Comparison of ENCODE assay signal across 18 cellular contexts in genomic region chr4:150782921-150783320, GRCh38.
DNase-seq lines count a peak whose midpoint lies in the region; ATAC-seq, FAIRE-seq and TF ChIP-seq lines count a peak whose summit lies in the region.
"Had no signal": no experiment of that assay in that cellular context is flagged by ENCODE, and none has a peak within 500 bp of the region (broad histone marks: within the 10 kb centered on the region; RNA-seq: fewer than 3 reads in every experiment).

No MANE protein-coding gene starts in this region.

- no peak overlapping the region for H3K4me2 ChIP-seq in HepG2 (ENCODE audit: low read depth, low read length)
- H3K4me2 ChIP-seq: smooth muscle cell had no signal

- CTCF ChIA-PET in HepG2 (lab: Yijun Ruan, JAX; ENCODE audit: low intra/inter-chr PET ratio, low total read pairs): no interaction called here
- CTCF ChIA-PET in activated CD4-positive, alpha-beta memory T cell treated with anti-CD3 and anti-CD28 coated beads for 36 hours (lab: Charles Lee): no interaction called here

- TF ChIP-seq CTCF in choroid plexus epithelial cell (conservative IDR thresholded peaks at IDR 0.05; ENCODE audit: low read depth, low read length) (no peak), nephron progenitor cell (IDR thresholded peaks at IDR 0.05) (no peak), HepG2 (CRISPR knock-in tag; IDR thresholded peaks at IDR 0.05) (no peak), heart right ventricle (IDR thresholded peaks at IDR 0.05) (no peak)

- WGBS in HepG2 (ENCODE audit: low lambda C conversion rate): 98% methylated on average over 2 of the region's 2 CpGs
- 72 to 84% methylated on average over 2 of the region's 2 CpGs for WGBS in heart right ventricle, 2 donors

- peak overlapping the region; percentile 89 for H3K27ac ChIP-seq in SJCRH30
- H3K27ac ChIP-seq in HepG2 (ENCODE audit: extremely low read length, insufficient read depth, low read length): no peak overlapping the region
- H3K27ac ChIP-seq in heart right ventricle: no peak overlapping the region
- H3K27ac ChIP-seq: pancreas, tibial nerve had no signal

- FAIRE-seq in GM12892 (lab: Jason Lieb, UNC) (peak; percentile 36), HepG2 (lab: Jason Lieb, UNC) (no peak)
- FAIRE-seq: pancreas, RCC 7860 had no signal

- no peaks in the 10 kb centered on the region for H3K79me2 ChIP-seq in HepG2 (ENCODE audit: insufficient read depth, low read length)

- H3K4me3 Mint-ChIP-seq in nephron progenitor cell: no peak overlapping the region
- no peak overlapping the region for H3K4me3 Mint-ChIP-seq in activated CD4-positive, alpha-beta memory T cell treated with anti-CD3 and anti-CD28 coated beads for 36 hours
- H3K4me3 Mint-ChIP-seq: T-cell had no signal

- H3K36me3 ChIP-seq in SJCRH30 (no peaks in the 10 kb centered on the region), HepG2 (replicated peaks in 1 of 2; ENCODE audit: control insufficient read depth in 1 of 2, insufficient read depth in 2 of 2, low read length in 2 of 2) (no peaks in the 10 kb centered on the region), heart right ventricle (no peaks in the 10 kb centered on the region)
- H3K36me3 ChIP-seq: pancreas, tibial nerve had no signal

- H3K27ac Mint-ChIP-seq in nephron progenitor cell: peak overlapping the region; percentile 50
- no peak overlapping the region for H3K27ac Mint-ChIP-seq in activated CD4-positive, alpha-beta memory T cell treated with anti-CD3 and anti-CD28 coated beads for 36 hours
- H3K27ac Mint-ChIP-seq: T-cell had no signal

- TF ChIP-seq EP300 in HepG2 (IDR thresholded peaks at IDR 0.05; ENCODE audit: low read depth in 2 of 2, low read length in 2 of 2): no peak
- TF ChIP-seq EP300 in HepG2 (CRISPR knock-in tag; IDR thresholded peaks at IDR 0.05; ENCODE audit: borderline replicate concordance): no peak

- peaks cover 11% of the 10 kb centered on the region for H3K4me1 Mint-ChIP-seq in nephron progenitor cell
- no peaks in the 10 kb centered on the region for H3K4me1 Mint-ChIP-seq in activated CD4-positive, alpha-beta memory T cell treated with anti-CD3 and anti-CD28 coated beads for 36 hours (ENCODE audit: low read depth)
- H3K4me1 Mint-ChIP-seq: T-cell had no signal

- no peaks in the 10 kb centered on the region for H3K9me3 Mint-ChIP-seq in nephron progenitor cell
- H3K9me3 Mint-ChIP-seq in activated CD4-positive, alpha-beta memory T cell treated with anti-CD3 and anti-CD28 coated beads for 36 hours: no peaks in the 10 kb centered on the region
- H3K9me3 Mint-ChIP-seq: T-cell had no signal

- in situ Hi-C loops in HepG2 (cut with HindIII; ENCODE audit: extremely low pct_ligation_motif_present, low pct_unique_long_range_greater_than_20kb): no loop called here

- H3K27me3 ChIP-seq in SJCRH30 (no peaks in the 10 kb centered on the region), HepG2 (ENCODE audit: control insufficient read depth in 1 of 2, insufficient read depth in 2 of 2, low read length in 2 of 2) (no peaks in the 10 kb centered on the region), heart right ventricle (no peaks in the 10 kb centered on the region)
- H3K27me3 ChIP-seq: dorsolateral prefrontal cortex, pancreas, tibial nerve had no signal

- peaks cover 17% of the 10 kb centered on the region for H3K36me3 Mint-ChIP-seq in nephron progenitor cell (ENCODE audit: low read depth)
- H3K36me3 Mint-ChIP-seq in activated CD4-positive, alpha-beta memory T cell treated with anti-CD3 and anti-CD28 coated beads for 36 hours: peaks cover 4% of the 10 kb centered on the region

- no peak for DNase-seq in GM12892 (ENCODE audit: insufficient read length)
- DNase-seq in SJCRH30: peak; percentile 8 to 38
- DNase-seq in choroid plexus epithelial cell (ENCODE audit: low read depth): peak; percentile 53
- no peak for DNase-seq in nephron progenitor cell
- DNase-seq in HepG2 (ENCODE audit: low spot score): no peak
- DNase-seq in heart right ventricle: no peak
- DNase-seq in OCI-M2 (lab: John Stamatoyannopoulos, UW; ENCODE audit: unreplicated experiment): no peak
- DNase-seq in activated CD4-positive, alpha-beta memory T cell treated with anti-CD3 and anti-CD28 coated beads for 36 hours: no peak
- DNase-seq: activated effector memory CD4-positive, alpha-beta T cell treated with anti-CD3 and anti-CD28 coated beads, Interleukin-2, amount 50 U/mL, for 16 hours; AML-193; dorsolateral prefrontal cortex; MV-4-11; NCI-H748 treated with DMSO at 0.1 percent for 48 hours; pancreas; T-cell had no signal

- no peaks in the 10 kb centered on the region for H3K9me3 ChIP-seq in SJCRH30 (replicated peaks)
- H3K9me3 ChIP-seq in HepG2 (ENCODE audit: low read length): no peaks in the 10 kb centered on the region
- no peaks in the 10 kb centered on the region for H3K9me3 ChIP-seq in heart right ventricle
- H3K9me3 ChIP-seq: pancreas, tibial nerve had no signal

- H3K27me3 Mint-ChIP-seq in nephron progenitor cell (ENCODE audit: low read depth, poor library complexity): peaks cover 2% of the 10 kb centered on the region
- no peaks in the 10 kb centered on the region for H3K27me3 Mint-ChIP-seq in activated CD4-positive, alpha-beta memory T cell treated with anti-CD3 and anti-CD28 coated beads for 36 hours
- H3K27me3 Mint-ChIP-seq: T-cell had no signal

- H2AFZ ChIP-seq in HepG2 (ENCODE audit: low read length): no peak overlapping the region

- no peak overlapping the region for H3K9ac ChIP-seq in HepG2 (ENCODE audit: insufficient read depth, low read depth, low read length)

- H4K20me1 ChIP-seq in HepG2 (ENCODE audit: insufficient read depth, low read length): no peaks in the 10 kb centered on the region

- TF ChIP-seq POLR2A in GM12892 (IDR thresholded peaks at IDR 0.05; ENCODE audit: low read depth, low read length): no peak
- TF ChIP-seq POLR2A in HepG2 (IDR thresholded peaks at IDR 0.05; ENCODE audit: insufficient read depth in 1 of 2, low read depth in 2 of 2, low read length in 2 of 2): no peak

- no peak for TF ChIP-seq RAD21 in HepG2 (CRISPR knock-in tag; IDR thresholded peaks at IDR 0.05)

- intact Hi-C loops in HepG2 (cut with micrococcal nuclease; ENCODE audit: unreplicated experiment): no loop called here
- intact Hi-C loops in heart right ventricle (cut with DNase I): no loop called here
- intact Hi-C loops in activated CD4-positive, alpha-beta memory T cell treated with anti-CD3 and anti-CD28 coated beads for 36 hours (cut with micrococcal nuclease): no loop called here

- POLR2A ChIA-PET in HepG2 (lab: Yijun Ruan, JAX): no interaction called here
- POLR2A ChIA-PET in activated CD4-positive, alpha-beta memory T cell treated with anti-CD3 and anti-CD28 coated beads for 36 hours (lab: Charles Lee): no interaction called here

- H3K4me1 ChIP-seq in SJCRH30: peaks cover 10% of the 10 kb centered on the region
- no peaks in the 10 kb centered on the region for H3K4me1 ChIP-seq in HepG2 (ENCODE audit: insufficient read depth, low read length)
- peaks cover 0 to 19% (median 10%) of the 10 kb centered on the region in 9 donors for H3K4me1 ChIP-seq in heart right ventricle
- H3K4me1 ChIP-seq: tibial nerve had no signal

- no TSS peak for BruUV-seq in HepG2 (replicated peaks; lab: Mats Ljungman, UMichigan)

- peak overlapping the region; percentile 53 for H3K4me3 ChIP-seq in SJCRH30
- no peak overlapping the region for H3K4me3 ChIP-seq in choroid plexus epithelial cell (ENCODE audit: low read depth, low read length)
- H3K4me3 ChIP-seq in HepG2 (replicated peaks in 1 of 3; ENCODE audit: insufficient read depth in 1 of 3, low read depth in 2 of 3, low read length in 3 of 3): no peak overlapping the region
- no peak overlapping the region for H3K4me3 ChIP-seq in heart right ventricle
- H3K4me3 ChIP-seq: pancreas, smooth muscle cell, tibial nerve had no signal

- ATAC-seq in HepG2: no peak
- no peak for ATAC-seq in heart right ventricle
- ATAC-seq: pancreas, T-cell had no signal

TF ChIP-seq in HepG2, 621 proteins besides CTCF, POLR2A, EP300 and RAD21 (continues in another document):
- no peak for TF ChIP-seq ZNF367 (CRISPR knock-in tag; IDR thresholded peaks at IDR 0.05; ENCODE audit: borderline replicate concordance)
- no peak for TF ChIP-seq ZNF501 (CRISPR knock-in tag; IDR thresholded peaks at IDR 0.05)
- TF ChIP-seq HHEX (CRISPR knock-in tag; IDR thresholded peaks at IDR 0.05): no peak
- TF ChIP-seq ZNF709 (CRISPR knock-in tag; IDR thresholded peaks at IDR 0.05): no peak
- no peak for TF ChIP-seq JUND (CRISPR knock-in tag; IDR thresholded peaks at IDR 0.05)
- TF ChIP-seq ZNF570 (CRISPR knock-in tag; IDR thresholded peaks at IDR 0.05; ENCODE audit: borderline replicate concordance): no peak
- no peak for TF ChIP-seq ZNF879 (CRISPR knock-in tag; IDR thresholded peaks at IDR 0.05)

Comparison
In these comparisons a context has a peak if more than half of its experiments do, and no peak if none do; other contexts are left out.
1. DNase-seq: peak in SJCRH30 (2 of 2) and choroid plexus epithelial cell (single experiment); none in GM12892 (single experiment), nephron progenitor cell (single experiment), HepG2 (single experiment), heart right ventricle (0 of 2), OCI-M2 (single experiment) and activated CD4-positive, alpha-beta memory T cell treated with anti-CD3 and anti-CD28 coated beads for 36 hours (single experiment).